In genomic region chr3:16885948-16886683, GRCh38 we compare ENCODE assay signal across 8 cellular contexts. TPM values are rescaled to one million over a fixed set of nuclear protein-coding genes. Genes with fewer than 3 reads are reported as not detected.
A peak's percentile ranks its signal among the peaks of the same experiment; 100 is the strongest.
DNase-seq lines count a peak whose midpoint lies in the region; ATAC-seq and TF ChIP-seq lines count a peak whose summit lies in the region.

No MANE protein-coding gene starts in this region.

- no peak overlapping the region for H3K23ac ChIP-seq in neuronal stem cell (ENCODE audit: low read depth, low read length, poor library complexity)

- no peak overlapping the region for H3K18ac ChIP-seq in neuronal stem cell (ENCODE audit: low read length)

- H3K4me1 ChIP-seq in OCI-LY1 (ENCODE audit: insufficient read depth, low read length, severe bottlenecking) (peaks cover 56% of the 10 kb centered on the region), ectodermal cell (ENCODE audit: control insufficient read depth, insufficient read depth, low read length) (peaks cover 9% of the 10 kb centered on the region), neuronal stem cell (ENCODE audit: control insufficient read depth in 2 of 2, insufficient read depth in 1 of 2, low read depth in 1 of 2, low read length in 2 of 2) (peaks cover 4 to 8% of the 10 kb centered on the region in 2 donors)

- H2BK5ac ChIP-seq in neuronal stem cell (ENCODE audit: low read length), result no peak overlapping the region

- H2BK12ac ChIP-seq in neuronal stem cell (ENCODE audit: low read length), result no peak overlapping the region

- no peak overlapping the region for H4K91ac ChIP-seq in neuronal stem cell (ENCODE audit: low read depth, low read length, poor library complexity)

- no peak overlapping the region for H2BK120ac ChIP-seq in neuronal stem cell (ENCODE audit: low read depth, low read length)

- H3K4me3 ChIP-seq in OCI-LY1 (ENCODE audit: low read depth, low read length, poor library complexity, severe bottlenecking) (peak overlapping the region; percentile 98), ectodermal cell (ENCODE audit: insufficient read depth, low read depth, low read length) (peak overlapping the region; percentile 82), neuronal stem cell (ENCODE audit: low read length in 2 of 2) (peak overlapping the region in 1 of 2 donors; percentile 91)

- H3K14ac ChIP-seq in neuronal stem cell (ENCODE audit: low read length), result no peak overlapping the region

- TF ChIP-seq CTCF in OCI-LY1 (IDR thresholded peaks at IDR 0.05; ENCODE audit: low read length), result no peak

- H4K20me1 ChIP-seq in OCI-LY1 (ENCODE audit: insufficient read depth, low read length), result no peaks in the 10 kb centered on the region

- H2AFZ ChIP-seq in OCI-LY1 (ENCODE audit: low read length) (no peak overlapping the region), neuronal stem cell (ENCODE audit: low read length) (peak overlapping the region; percentile 98)

- H3K27ac ChIP-seq in OCI-LY1 (ENCODE audit: low read depth, low read length, poor library complexity, severe bottlenecking) (peak overlapping the region; percentile 89), ectodermal cell (ENCODE audit: insufficient read depth, low read depth, low read length, poor library complexity, severe bottlenecking) (no peak overlapping the region), neuronal stem cell (replicated peaks; ENCODE audit: low read length) (no peak overlapping the region)

- in situ Hi-C loops in G401 (cut with HindIII; ENCODE audit: low sequenced_read_pairs), result no loop called here

- no peak overlapping the region for H4K8ac ChIP-seq in neuronal stem cell (ENCODE audit: low read depth, low read length)

- peak; percentile 67 for DNase-seq in G401 (ENCODE audit: low spot score)
- no peak for DNase-seq in neuronal stem cell (ENCODE audit: low spot score)
- DNase-seq in H4 (ENCODE audit: low spot score), result no peak
- no peak for DNase-seq in HuH-7 (ENCODE audit: low spot score)
- no peak for DNase-seq in NCI-H510A treated with DMSO at 0.1 percent for 48 hours (lab: John Stamatoyannopoulos, UW)

- no peaks in the 10 kb centered on the region for H3F3A ChIP-seq in OCI-LY1 (ENCODE audit: insufficient read depth, low read length)

- H3K9me3 ChIP-seq in OCI-LY1 (ENCODE audit: low read length), result no peaks in the 10 kb centered on the region
- no peaks in the 10 kb centered on the region for H3K9me3 ChIP-seq in ectodermal cell (ENCODE audit: control insufficient read depth, low read length)
- no peaks in the 10 kb centered on the region for H3K9me3 ChIP-seq in neuronal stem cell (replicated peaks in 1 of 2; ENCODE audit: control insufficient read depth in 2 of 2, insufficient read depth in 1 of 2, low read depth in 1 of 2, low read length in 2 of 2)

- no peak overlapping the region for H2BK15ac ChIP-seq in neuronal stem cell (ENCODE audit: low read length)

- H2AK5ac ChIP-seq in neuronal stem cell (ENCODE audit: low read depth, low read length), result no peak overlapping the region

- no peak for ATAC-seq in GM21423 (IDR thresholded peaks at IDR 0.05; ENCODE audit: unreplicated experiment)

- H3K27me3 ChIP-seq in OCI-LY1 (ENCODE audit: insufficient read depth, low read length), result no peaks in the 10 kb centered on the region
- H3K27me3 ChIP-seq in ectodermal cell (ENCODE audit: control insufficient read depth, insufficient read depth, low read length, poor library complexity, severe bottlenecking), result no peaks in the 10 kb centered on the region
- H3K27me3 ChIP-seq in neuronal stem cell (ENCODE audit: control insufficient read depth in 3 of 3, insufficient read depth in 3 of 3, low read depth in 1 of 3, low read length in 3 of 3), result peaks cover 0 to 13% (median 0%) of the 10 kb centered on the region in 3 experiments

- H3K36me3 ChIP-seq in OCI-LY1 (ENCODE audit: insufficient read depth, low read length) (no peaks in the 10 kb centered on the region), ectodermal cell (ENCODE audit: control insufficient read depth, insufficient read depth, low read length) (no peaks in the 10 kb centered on the region), neuronal stem cell (replicated peaks in 1 of 2; ENCODE audit: control insufficient read depth in 2 of 2, insufficient read depth in 2 of 2, low read length in 2 of 2) (no peaks in the 10 kb centered on the region)

- WGBS in ectodermal cell, 2 experiments, result 66 to 68% methylated on average over 11 of the region's 11 CpGs
- no CpG with 5 or more reads among the region's 11 CpGs for WGBS in neuronal stem cell (ENCODE audit: extremely low coverage in 2 of 2, insufficient read length in 2 of 2, insufficient replicate concordance in 1 of 2), 2 donors

- no peaks in the 10 kb centered on the region for H3K9me2 ChIP-seq in OCI-LY1 (ENCODE audit: low read depth, low read length)

- no peak overlapping the region for H3K4ac ChIP-seq in neuronal stem cell (ENCODE audit: low read length)

- H3K9ac ChIP-seq in OCI-LY1 (ENCODE audit: low read length), result peak overlapping the region; percentile 99
- no peak overlapping the region for H3K9ac ChIP-seq in neuronal stem cell (ENCODE audit: low read depth, low read length, poor library complexity)

- H3K4me2 ChIP-seq in OCI-LY1 (ENCODE audit: low read length), result peak overlapping the region; percentile 73
- peak overlapping the region; percentile 19 for H3K4me2 ChIP-seq in neuronal stem cell (ENCODE audit: insufficient read depth, low read length, poor library complexity, severe bottlenecking)

- H3K79me1 ChIP-seq in neuronal stem cell (ENCODE audit: low read depth, low read length), result no peaks in the 10 kb centered on the region

- peaks cover 61% of the 10 kb centered on the region for H3K79me2 ChIP-seq in OCI-LY1 (ENCODE audit: insufficient read depth, low read length)

RNA-seq across cellular contexts. Expression of gene PLCL2, which starts 1.4 kb away (rescaled TPM):
- not detected in 2 replicates for total RNA-seq in G401 (2014; rRNA removed; shearing (Covaris generic))
- 14.9 TPM for polyA plus RNA-seq in ectodermal cell (2013, experiment 1 of 4)
- polyA plus RNA-seq in ectodermal cell (2013, experiment 2 of 4), result 16.5 TPM
- polyA plus RNA-seq in ectodermal cell (2013, experiment 3 of 4), result 12.7 TPM
- 13.9 TPM for polyA plus RNA-seq in ectodermal cell (2013, experiment 4 of 4)
- polyA plus RNA-seq in neuronal stem cell (2013, experiment 1 of 2), result 3.1 TPM
- 3.1 TPM for polyA plus RNA-seq in neuronal stem cell (2013, experiment 2 of 2)
- 5.8 and 5.9 TPM in 2 replicates for total RNA-seq in H4 (2014; rRNA removed; shearing (Covaris generic))
